ENCODE assay signal across 7 cellular contexts in the genomic region with DNA sequence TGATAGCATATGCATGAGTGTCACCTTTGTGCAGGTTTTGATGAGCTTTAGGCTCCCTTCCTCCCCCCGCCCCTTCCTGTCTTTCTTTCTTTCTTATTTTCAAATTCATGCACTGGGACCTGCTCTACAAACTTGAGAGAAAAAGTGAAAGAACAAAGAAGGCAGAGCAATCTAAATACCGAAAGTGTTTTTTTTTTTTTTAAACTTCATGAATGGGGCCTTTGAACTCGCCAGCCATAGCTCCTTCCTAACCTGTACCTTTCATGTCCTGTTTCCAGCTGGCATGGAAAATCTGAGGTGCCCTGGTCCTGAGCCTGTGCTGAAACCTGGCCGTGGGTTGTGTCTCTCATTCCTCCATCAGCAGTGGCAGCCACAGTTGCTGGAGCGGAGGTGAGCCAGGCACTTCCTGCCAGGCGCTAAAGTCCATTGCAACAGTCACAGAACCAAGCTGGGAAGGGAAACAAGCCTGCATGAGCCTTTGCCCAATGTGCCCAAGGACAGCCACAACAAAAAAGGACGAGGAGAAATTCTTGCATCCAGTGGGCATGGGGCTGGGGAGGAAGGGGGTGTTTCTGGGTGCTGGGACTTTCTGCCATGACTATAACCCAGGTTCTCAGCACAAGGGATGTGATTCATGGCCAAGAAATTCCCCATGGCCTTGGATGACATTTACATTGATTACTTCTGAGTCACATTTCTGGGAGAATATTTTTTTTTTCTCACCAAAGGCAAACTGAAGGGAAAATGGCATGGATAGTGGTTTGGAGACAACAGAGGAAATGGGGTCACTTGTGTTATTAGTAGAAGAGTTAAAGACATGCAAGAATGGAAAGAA.
DNase-seq lines count a peak whose midpoint lies in the region; FAIRE-seq and TF ChIP-seq lines count a peak whose summit lies in the region.

No MANE protein-coding gene starts in this region.

- peaks cover 17% of the 10 kb centered on the region for H3K27me3 Mint-ChIP-seq in activated T-cell treated with anti-CD3 and anti-CD28 coated beads, Interleukin-2, amount 50 U/mL, for 24 hours

- DNase-seq in HK-2 (ENCODE audit: unreplicated experiment) = peak; percentile 78
- peak; percentile 63 for DNase-seq in activated T-cell treated with anti-CD3 and anti-CD28 coated beads, Interleukin-2, amount 50 U/mL, for 24 hours
- DNase-seq in glomerular endothelial cell (ENCODE audit: extremely low read depth, low read depth, low spot score) = peak; percentile 95
- DNase-seq in stimulated activated naive CD4-positive, alpha-beta T cell treated with Interleukin-2 at 50 U/mL for 16 hours (lab: John Stamatoyannopoulos, UW) = peak; percentile 43
- no peak for DNase-seq in OCI-M2 (lab: John Stamatoyannopoulos, UW; ENCODE audit: unreplicated experiment)
- DNase-seq in GM10266 (ENCODE audit: extremely low spot score) = no peak
- no peak for DNase-seq in GM19239 (ENCODE audit: insufficient read length, low spot score)

- no peak for TF ChIP-seq CTCF in GM10266 (IDR thresholded peaks at IDR 0.05; ENCODE audit: control insufficient read depth, insufficient read depth, low read depth, missing control alignments)

- no peaks in the 10 kb centered on the region for H3K36me3 Mint-ChIP-seq in activated T-cell treated with anti-CD3 and anti-CD28 coated beads, Interleukin-2, amount 50 U/mL, for 24 hours (ENCODE audit: low read depth)

- no peak for FAIRE-seq in GM19239 (lab: Jason Lieb, UNC)

- H3K27ac Mint-ChIP-seq in activated T-cell treated with anti-CD3 and anti-CD28 coated beads, Interleukin-2, amount 50 U/mL, for 24 hours = peak overlapping the region; percentile 81

- H3K4me1 Mint-ChIP-seq in activated T-cell treated with anti-CD3 and anti-CD28 coated beads, Interleukin-2, amount 50 U/mL, for 24 hours (ENCODE audit: low read depth) = peaks cover 49% of the 10 kb centered on the region

- peaks cover under 1% of the 10 kb centered on the region for H3K9me3 Mint-ChIP-seq in activated T-cell treated with anti-CD3 and anti-CD28 coated beads, Interleukin-2, amount 50 U/mL, for 24 hours

- peak overlapping the region; percentile 57 for H3K4me3 Mint-ChIP-seq in activated T-cell treated with anti-CD3 and anti-CD28 coated beads, Interleukin-2, amount 50 U/mL, for 24 hours

Comparison
In these comparisons a context has a peak if more than half of its experiments do, and no peak if none do; other contexts are left out.
1. DNase-seq: peak in HK-2 (single experiment), activated T-cell treated with anti-CD3 and anti-CD28 coated beads, Interleukin-2, amount 50 U/mL, for 24 hours (single experiment), glomerular endothelial cell (single experiment) and stimulated activated naive CD4-positive, alpha-beta T cell treated with Interleukin-2 at 50 U/mL for 16 hours (single experiment); none in OCI-M2 (single experiment), GM10266 (single experiment) and GM19239 (single experiment).